8 cellular contexts compared by ENCODE assay signal in the genomic region with DNA sequence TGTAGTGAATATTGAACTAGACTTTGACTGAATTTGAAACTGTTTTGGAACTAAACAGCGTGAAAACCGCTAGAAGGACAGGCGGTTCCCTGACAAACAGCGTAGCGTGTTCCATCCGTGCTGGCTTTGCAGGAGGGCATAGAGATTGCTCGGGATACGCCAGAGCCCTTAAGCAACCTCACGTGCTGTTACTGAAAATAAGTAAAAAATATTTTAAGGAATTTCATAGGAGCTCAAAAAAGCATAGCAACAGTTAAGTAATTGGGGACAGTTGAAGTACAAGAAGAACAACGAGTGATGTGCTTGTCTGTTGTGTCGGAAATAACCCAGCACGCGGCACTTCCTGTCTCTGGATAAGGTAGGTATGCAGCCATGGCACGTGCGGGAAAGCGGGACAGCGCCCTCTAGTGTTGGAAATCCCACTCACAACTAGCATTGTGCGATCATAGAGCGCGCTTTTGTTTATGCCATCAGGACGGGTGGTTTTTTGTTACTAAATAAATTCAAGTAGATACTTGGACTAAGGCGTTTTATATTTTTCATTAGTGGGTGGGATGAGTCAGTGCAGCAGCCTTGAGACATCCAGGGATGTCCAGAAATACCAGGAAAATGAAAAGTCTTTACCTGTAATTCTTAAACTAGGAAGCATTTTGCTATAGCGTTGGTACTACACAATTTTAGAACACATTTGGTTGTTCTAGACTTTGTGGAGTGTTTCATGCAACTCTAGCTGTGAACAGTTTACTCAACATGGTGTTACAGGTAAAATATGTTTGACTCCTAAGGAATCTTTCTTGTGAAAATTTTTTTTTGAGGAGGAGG. TPM values are rescaled to one million over a fixed set of nuclear protein-coding genes. Genes with fewer than 3 reads are reported as not detected.
A peak's percentile ranks its signal among the peaks of the same experiment; 100 is the strongest.
DNase-seq lines count a peak whose midpoint lies in the region; ATAC-seq and TF ChIP-seq lines count a peak whose summit lies in the region.

No MANE protein-coding gene starts in this region.

- TF ChIP-seq CTCF in GM13977 (IDR thresholded peaks at IDR 0.05; ENCODE audit: extremely low read depth, insufficient read depth, missing control alignments) (peak; percentile 75), activated B cell treated with CpG ODN at 0.5 μM for 24 hours (IDR thresholded peaks at IDR 0.05) (peak; percentile 68), cardiac fibroblast (IDR thresholded peaks at IDR 0.05; ENCODE audit: low read depth, low read length) (peak; percentile 83)

- no peaks in the 10 kb centered on the region for H3K9me3 Mint-ChIP-seq in activated B cell treated with CpG ODN at 0.5 μM for 24 hours

- peaks cover 16% of the 10 kb centered on the region for H3K4me1 Mint-ChIP-seq in activated B cell treated with CpG ODN at 0.5 μM for 24 hours

- peak; percentile 94 for ATAC-seq in HG02981 (IDR thresholded peaks at IDR 0.05; ENCODE audit: unreplicated experiment)
- ATAC-seq in activated B cell treated with CpG ODN at 0.5 μM for 24 hours (ENCODE audit: low read depth), result peak; percentile 95
- ATAC-seq in left colon, result peak; percentile 64

- no peak overlapping the region for H3K4me3 Mint-ChIP-seq in activated B cell treated with CpG ODN at 0.5 μM for 24 hours

- DNase-seq in A172 (ENCODE audit: low spot score), result peak; percentile 86
- peak; percentile 69 for DNase-seq in GM13977 (ENCODE audit: low spot score)
- peak; percentile 56 for DNase-seq in NCI-H2107 treated with DMSO at 0.1 percent for 48 hours (lab: John Stamatoyannopoulos, UW; ENCODE audit: unreplicated experiment)
- DNase-seq in activated B cell treated with CpG ODN at 0.5 μM for 24 hours, result peak; percentile 52
- peak; percentile 92 to 94 for DNase-seq in cardiac fibroblast (ENCODE audit: low read depth in 2 of 2)
- DNase-seq in left colon, result peak; percentile 64 to 86
- DNase-seq in stimulated activated CD4-positive, alpha-beta T cell treated with anti-CD3 and anti-CD28 coated beads, Interleukin-4, amount 100 ng/mL, for 1 hour, result peak; percentile 84

- POLR2A ChIA-PET in activated B cell treated with CpG ODN at 0.5 μM for 24 hours (lab: Charles Lee), result interaction anchor here (0.6 kb wide), 1 partner anchor 116 kb away, joined by 3 read pairs; no protein-coding TSS in a partner anchor

- CTCF ChIA-PET in activated B cell treated with CpG ODN at 0.5 μM for 24 hours (lab: Charles Lee), result interaction anchor here (0.7 to 1.4 kb wide), 3 partner anchors 8 to 12 kb away, joined by 3 to 4 read pairs (median 4); no protein-coding TSS in a partner anchor

- H3K27ac Mint-ChIP-seq in activated B cell treated with CpG ODN at 0.5 μM for 24 hours, result peak overlapping the region; percentile 19

- in situ Hi-C loops in GM13977 (cut with MboI; ENCODE audit: low pct_unique_long_range_greater_than_20kb, low sequenced_read_pairs, unreplicated experiment), result no loop called here

- intact Hi-C loops in activated B cell treated with CpG ODN at 0.5 μM for 24 hours (cut with micrococcal nuclease), result loop anchor here (1.0 to 10.0 kb wide), 3 partner anchors 50 to 438 kb away; partner anchors contain the start of genes DNAJB6 and NOM1
- intact Hi-C loops in left colon (cut with DNase I, micrococcal nuclease), result no loop called here

- H3K36me3 Mint-ChIP-seq in activated B cell treated with CpG ODN at 0.5 μM for 24 hours (ENCODE audit: low read depth), result peaks cover 71% of the 10 kb centered on the region

- H3K27me3 Mint-ChIP-seq in activated B cell treated with CpG ODN at 0.5 μM for 24 hours, result no peaks in the 10 kb centered on the region

- H3K4me3 ChIP-seq in cardiac fibroblast (replicated peaks in 1 of 2; ENCODE audit: low read depth in 2 of 2, low read length in 2 of 2), result no peak overlapping the region

RNA-seq across cellular contexts. Expression of gene DNAJB6, which starts 50.4 kb away (rescaled TPM):
- 191 and 201 TPM in 2 replicates for total RNA-seq in A172 (2014; rRNA removed; shearing (Covaris generic))
- total RNA-seq in activated B cell treated with CpG ODN at 0.5 μM for 24 hours (74.3 and 75.6 TPM in 2 replicates), left colon (10 to 100 TPM; 68.8 to 83.5 TPM)
